ENCODE assay signal across 8 cellular contexts in genomic region chr3:38479431-38480092, GRCh38. TPM values are rescaled to one million over a fixed set of nuclear protein-coding genes. Genes with fewer than 3 reads are reported as not detected.
DNase-seq lines count a peak whose midpoint lies in the region; ATAC-seq and TF ChIP-seq lines count a peak whose summit lies in the region.

No MANE protein-coding gene starts in this region.

- H3K79me2 ChIP-seq in mesendoderm (ENCODE audit: control insufficient read depth, insufficient read depth, low read length), result peaks cover 22% of the 10 kb centered on the region

- H3K27ac ChIP-seq in mesendoderm (ENCODE audit: low read depth, low read length) (no peak overlapping the region), thoracic aorta (no peak overlapping the region)

- no peak overlapping the region for H3K18ac ChIP-seq in mesendoderm (ENCODE audit: low read length)

- ATAC-seq in GM21786 (IDR thresholded peaks at IDR 0.05; ENCODE audit: unreplicated experiment) (peak; percentile 68), thoracic aorta (ENCODE audit: insufficient number of reproducible peaks, low FRiP score, low read depth) (peak; percentile 66), HG03457 (IDR thresholded peaks at IDR 0.05; ENCODE audit: unreplicated experiment) (no peak)

- H3K9ac ChIP-seq in mesendoderm (ENCODE audit: low read length), result no peak overlapping the region

- peaks cover 9% of the 10 kb centered on the region for H3K27me3 Mint-ChIP-seq in endothelial cell (ENCODE audit: unreplicated experiment)

- TF ChIP-seq CTCF in endothelial cell (IDR thresholded peaks at IDR 0.05; ENCODE audit: unreplicated experiment) (peak; percentile 60), thoracic aorta (IDR thresholded peaks at IDR 0.05) (peak; percentile 85)

- H3K4me3 ChIP-seq in mesendoderm (ENCODE audit: low read length) (no peak overlapping the region), thoracic aorta (no peak overlapping the region)

- no peak overlapping the region for H3K4ac ChIP-seq in mesendoderm (ENCODE audit: low read depth, low read length)

- no peak overlapping the region for H3K4me2 ChIP-seq in mesendoderm (ENCODE audit: low read length)

- H3K4me1 ChIP-seq in mesendoderm (ENCODE audit: control insufficient read depth, low read depth, low read length) (no peaks in the 10 kb centered on the region), thoracic aorta (ENCODE audit: control insufficient read depth in 1 of 2, low read depth in 2 of 2) (no peaks in the 10 kb centered on the region)

- DNase-seq in EL (peak; percentile 61), NCI-H1105 treated with DMSO at 0.1 percent for 48 hours (lab: John Stamatoyannopoulos, UW) (peak; percentile 23), endothelial cell (ENCODE audit: low spot score) (peak; percentile 58), mesendoderm (peak; percentile 60), thoracic aorta (ENCODE audit: low spot score) (no peak)
- DNase-seq in activated CD4-positive, alpha-beta T cell treated with anti-CD3 and anti-CD28 coated beads, Interleukin-2, amount 50 U/mL, for 1 hour, result peak; percentile 34

- H3K27me3 ChIP-seq in mesendoderm (ENCODE audit: insufficient read depth, low read length, poor library complexity) (no peaks in the 10 kb centered on the region), thoracic aorta (replicated peaks; ENCODE audit: insufficient read depth) (no peaks in the 10 kb centered on the region)

- H2BK5ac ChIP-seq in mesendoderm (ENCODE audit: low read length), result no peak overlapping the region

- peaks cover 16% of the 10 kb centered on the region for H3K79me1 ChIP-seq in mesendoderm (ENCODE audit: low read length)

- H3K27ac Mint-ChIP-seq in endothelial cell (ENCODE audit: unreplicated experiment), result no peak overlapping the region

- H3K9me3 Mint-ChIP-seq in endothelial cell (ENCODE audit: unreplicated experiment), result no peaks in the 10 kb centered on the region

- no peak overlapping the region for H3K23ac ChIP-seq in mesendoderm (ENCODE audit: low read length)

- H2BK120ac ChIP-seq in mesendoderm (ENCODE audit: low read depth, low read length), result no peak overlapping the region

- H3K4me3 Mint-ChIP-seq in endothelial cell (ENCODE audit: unreplicated experiment), result no peak overlapping the region

- no peak overlapping the region for H3K56ac ChIP-seq in mesendoderm (ENCODE audit: low read length)

- WGBS in mesendoderm (ENCODE audit: extremely low coverage, insufficient coverage, low lambda C conversion rate), result no CpG with 5 or more reads among the region's 10 CpGs

- no peak overlapping the region for H4K8ac ChIP-seq in mesendoderm (ENCODE audit: low read depth, low read length)

- peaks cover 8% of the 10 kb centered on the region for H3K4me1 Mint-ChIP-seq in endothelial cell (ENCODE audit: unreplicated experiment)

- H2AK5ac ChIP-seq in mesendoderm (ENCODE audit: low read length), result no peak overlapping the region

- peaks cover 29% of the 10 kb centered on the region for H3K36me3 Mint-ChIP-seq in endothelial cell (ENCODE audit: low read depth, unreplicated experiment)

- H2BK15ac ChIP-seq in mesendoderm (replicated peaks; ENCODE audit: low read depth), result no peak overlapping the region

- no peak overlapping the region for H4K5ac ChIP-seq in mesendoderm (ENCODE audit: low read length)

- H3K9me3 ChIP-seq in thoracic aorta, result no peaks in the 10 kb centered on the region

- peaks cover 12% of the 10 kb centered on the region for H3K36me3 ChIP-seq in mesendoderm (ENCODE audit: control insufficient read depth, insufficient read depth, low read length)
- peaks cover 11% of the 10 kb centered on the region for H3K36me3 ChIP-seq in thoracic aorta

RNA-seq across cellular contexts. Expression of gene EXOG, which starts 16.6 kb away (rescaled TPM):
- total RNA-seq in endothelial cell (ENCODE audit: unreplicated experiment) (18.3 TPM), thoracic aorta (10 to 100 TPM; 14.9 to 16.3 TPM)
- 6.9 TPM for polyA plus RNA-seq in mesendoderm (2013, experiment 1 of 2)
- 6.6 TPM for polyA plus RNA-seq in mesendoderm (2013, experiment 2 of 2)

RNA-seq across cellular contexts. Expression of gene ACVR2B, which starts 25.9 kb away (rescaled TPM):
- total RNA-seq in endothelial cell (ENCODE audit: unreplicated experiment) (56.7 TPM), thoracic aorta (1 to 10 TPM; 3.7 to 4.0 TPM)
- 23.2 TPM for polyA plus RNA-seq in mesendoderm (2013, experiment 1 of 2)
- polyA plus RNA-seq in mesendoderm (2013, experiment 2 of 2), result 20.9 TPM

Comparison
In these comparisons a context has a peak if more than half of its experiments do, and no peak if none do; other contexts are left out.
1. RNA of gene ACVR2B, which starts 25.9 kb away (total RNA-seq): 56.7 TPM in endothelial cell (single experiment); 3.7 to 4.0 TPM in thoracic aorta; every median in the first group is over 10 times any median in the second.